ENCODE assay signal across 12 cellular contexts in the genomic region with DNA sequence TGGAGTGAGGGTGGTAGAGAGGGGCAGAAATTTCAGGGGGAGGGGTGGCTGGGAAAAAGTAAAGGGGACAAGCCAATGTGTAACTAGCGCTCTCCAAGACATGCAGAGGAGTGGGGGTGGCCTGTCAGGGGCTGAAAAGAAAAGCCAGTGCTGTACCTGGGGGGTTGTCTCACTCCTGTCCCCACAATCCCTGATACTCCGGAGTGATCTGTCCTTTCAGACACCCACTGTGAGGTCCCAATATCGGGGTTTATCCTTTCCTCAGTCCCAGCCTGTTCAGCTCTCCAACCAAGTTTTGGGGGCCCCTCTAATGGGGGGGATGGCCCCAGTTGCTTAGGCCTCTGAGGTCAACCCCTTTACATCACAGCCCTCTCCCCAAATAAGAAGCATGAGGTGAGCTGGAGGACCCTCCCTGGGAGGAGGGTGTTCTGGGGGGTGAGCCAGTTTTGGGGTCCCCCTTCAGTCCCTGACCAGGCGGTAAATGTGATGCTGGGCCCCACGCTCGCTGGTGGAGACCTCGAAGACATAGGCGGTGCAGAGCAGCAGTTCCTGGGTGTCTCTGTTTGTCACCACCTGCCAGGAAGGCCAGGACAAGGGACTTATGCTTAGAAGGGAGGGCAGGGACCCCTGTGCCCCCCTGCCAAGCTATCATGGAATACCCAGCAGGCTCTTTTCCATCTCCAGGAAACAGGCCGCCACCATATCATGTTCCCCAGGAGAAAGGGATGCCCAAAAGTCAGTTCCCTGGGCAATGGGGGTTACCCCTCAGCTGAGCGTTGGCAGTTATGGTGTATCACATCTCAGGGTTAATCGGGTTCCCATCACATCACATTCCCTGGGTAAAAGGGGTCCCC. TPM values are rescaled to one million over a fixed set of nuclear protein-coding genes. Genes with fewer than 3 reads are reported as not detected.
DNase-seq lines count a peak whose midpoint lies in the region; ATAC-seq and TF ChIP-seq lines count a peak whose summit lies in the region.
"Had no signal": no experiment of that assay in that cellular context is flagged by ENCODE, and none has a peak within 500 bp of the region (broad histone marks: within the 10 kb centered on the region; RNA-seq: fewer than 3 reads in every experiment).

No MANE protein-coding gene starts in this region.

- TF ChIP-seq CTCF in CD4-positive, alpha-beta T cell (IDR thresholded peaks at IDR 0.05) = no peak
- no peak for TF ChIP-seq CTCF in esophagus muscularis mucosa (IDR thresholded peaks at IDR 0.05)
- TF ChIP-seq CTCF in gastrocnemius medialis (IDR thresholded peaks at IDR 0.05 in 4 of 5, conservative IDR thresholded peaks at IDR 0.05 in 1 of 5) = no peak

- no peak for TF ChIP-seq EP300 in esophagus muscularis mucosa (IDR thresholded peaks at IDR 0.05)

- H3K36me3 Mint-ChIP-seq in CD4-positive, alpha-beta T cell (ENCODE audit: low read depth) = peaks cover 45% of the 10 kb centered on the region
- peaks cover 9% of the 10 kb centered on the region for H3K36me3 Mint-ChIP-seq in IgD-negative memory B cell

- peak overlapping the region; percentile 4 for H3K27ac ChIP-seq in CD4-positive, alpha-beta T cell (ENCODE audit: low read depth, low read length)
- H3K27ac ChIP-seq in esophagus muscularis mucosa (replicated peaks in 1 of 4) = peak overlapping the region; percentile 83 to 93 (median 88)
- peak overlapping the region; percentile 45 to 79 (median 72) for H3K27ac ChIP-seq in gastrocnemius medialis
- H3K27ac ChIP-seq: brain microvascular endothelial cell had no signal

- no peak for DNase-seq in CD4-positive, alpha-beta T cell
- no peak for DNase-seq in esophagus muscularis mucosa (ENCODE audit: extremely low spot score)
- no peak for DNase-seq in gastrocnemius medialis
- DNase-seq in NCI-H446 (lab: John Stamatoyannopoulos, UW) = no peak
- no peak for DNase-seq in stimulated activated CD8-positive, alpha-beta memory T cell treated with anti-CD3 and anti-CD28 coated beads, Interleukin-4, amount 100 ng/mL, for 48 hours
- DNase-seq: activated CD4-positive, CD25-positive, alpha-beta regulatory T cell treated with anti-CD3 and anti-CD28 coated beads, Interleukin-2, amount 50 U/mL, for 72 hours; AML-193; brain microvascular endothelial cell; EL had no signal

- POLR2A ChIA-PET in CD4-positive, alpha-beta T cell (lab: Charles Lee) = no interaction called here

- no peaks in the 10 kb centered on the region for H3K9me3 Mint-ChIP-seq in CD4-positive, alpha-beta T cell
- H3K9me3 Mint-ChIP-seq in IgD-negative memory B cell = no peaks in the 10 kb centered on the region

- CTCF ChIA-PET in CD4-positive, alpha-beta T cell (lab: Charles Lee) = interaction anchor here (0.6 kb wide), 1 partner anchor 132 kb away, joined by 3 read pairs; no protein-coding TSS in a partner anchor

- H3K36me3 ChIP-seq in esophagus muscularis mucosa = peaks cover 26 to 55% (median 53%) of the 10 kb centered on the region in 4 donors
- H3K36me3 ChIP-seq in gastrocnemius medialis = no peaks in the 10 kb centered on the region

- WGBS in esophagus muscularis mucosa = 96% methylated on average over 9 of the region's 11 CpGs

- H3K4me1 ChIP-seq in esophagus muscularis mucosa = peaks cover 25 to 35% (median 30%) of the 10 kb centered on the region in 4 donors
- peaks cover 0 to 13% of the 10 kb centered on the region in 2 donors for H3K4me1 ChIP-seq in gastrocnemius medialis

- H3K4me3 Mint-ChIP-seq in CD4-positive, alpha-beta T cell = no peak overlapping the region
- H3K4me3 Mint-ChIP-seq in IgD-negative memory B cell = peak overlapping the region; percentile 16 to 98 (median 87)

- in situ Hi-C loops in gastrocnemius medialis (cut with MboI; ENCODE audit: low sequenced_read_pairs in 4 of 4) = no loop called here

- no peak for ATAC-seq in CD4-positive, alpha-beta T cell (ENCODE audit: poor library complexity)
- no peak for ATAC-seq in gastrocnemius medialis
- ATAC-seq in GM21786 (IDR thresholded peaks at IDR 0.05; ENCODE audit: unreplicated experiment) = no peak
- ATAC-seq in HG03095 (IDR thresholded peaks at IDR 0.05; ENCODE audit: unreplicated experiment) = no peak

- no peaks in the 10 kb centered on the region for H3K9me3 ChIP-seq in CD4-positive, alpha-beta T cell (ENCODE audit: control insufficient read depth, low read length)
- H3K9me3 ChIP-seq in esophagus muscularis mucosa = no peaks in the 10 kb centered on the region
- H3K9me3 ChIP-seq in gastrocnemius medialis = no peaks in the 10 kb centered on the region

- peak overlapping the region; percentile 49 for H3K27ac Mint-ChIP-seq in CD4-positive, alpha-beta T cell
- peak overlapping the region; percentile 80 to 99 (median 95) for H3K27ac Mint-ChIP-seq in IgD-negative memory B cell

- H3K4me3 ChIP-seq in esophagus muscularis mucosa (no peak overlapping the region), gastrocnemius medialis (no peak overlapping the region)

- H3K4me1 Mint-ChIP-seq in CD4-positive, alpha-beta T cell (ENCODE audit: low read depth) = peaks cover 35% of the 10 kb centered on the region
- peaks cover 19 to 37% (median 35%) of the 10 kb centered on the region in 3 donors for H3K4me1 Mint-ChIP-seq in IgD-negative memory B cell

- no peaks in the 10 kb centered on the region for H3K27me3 ChIP-seq in CD4-positive, alpha-beta T cell (ENCODE audit: control insufficient read depth, insufficient read depth, low read length)
- H3K27me3 ChIP-seq in esophagus muscularis mucosa (no peaks in the 10 kb centered on the region), gastrocnemius medialis (peaks cover 0 to 21% (median 17%) of the 10 kb centered on the region in 3 donors)
- H3K27me3 ChIP-seq: brain microvascular endothelial cell had no signal

- no peaks in the 10 kb centered on the region for H3K27me3 Mint-ChIP-seq in CD4-positive, alpha-beta T cell
- H3K27me3 Mint-ChIP-seq in IgD-negative memory B cell = no peaks in the 10 kb centered on the region

- intact Hi-C loops in CD4-positive, alpha-beta T cell (cut with DNase I, micrococcal nuclease) = no loop called here
- intact Hi-C loops in esophagus muscularis mucosa (cut with DNase I) (no loop called here), gastrocnemius medialis (cut with DNase I; ENCODE audit: low total_unique reads) (no loop called here)

- TF ChIP-seq POLR2A in esophagus muscularis mucosa (IDR thresholded peaks at IDR 0.05; ENCODE audit: low read depth) (no peak), gastrocnemius medialis (IDR thresholded peaks at IDR 0.05) (no peak)

RNA-seq across cellular contexts. Expression of a gene that starts 5.9 kb away (rescaled TPM):
- 100 to 1,000 TPM; 329 to 350 TPM for total RNA-seq in CD4-positive, alpha-beta T cell
- polyA plus RNA-seq in IgD-negative memory B cell = 754 TPM
- 10 to 100 TPM in 2 of 4 donors, 1 to 10 TPM in 2; 8.0 to 22.4 (median 11.6) TPM for total RNA-seq in esophagus muscularis mucosa
- 1 to 10 TPM; 1.6 to 8.5 (median 2.3) TPM for total RNA-seq in gastrocnemius medialis

RNA-seq across cellular contexts. Expression of a gene that starts 16.1 kb away (rescaled TPM):
- total RNA-seq in CD4-positive, alpha-beta T cell = 1 to 10 TPM; 1.5 to 2.4 TPM
- polyA plus RNA-seq in IgD-negative memory B cell = 11.6 TPM
- total RNA-seq in esophagus muscularis mucosa (1 to 10 TPM in 3 of 4 donors, under 1 TPM in 1; 0.83 to 4.1 (median 2.5) TPM), gastrocnemius medialis (1 to 10 TPM in 1 of 4 donors, under 1 TPM in 2, not detected in 1; 0.13 to 4.3 (median 0.36) TPM)

RNA-seq across cellular contexts. Expression of a gene that starts 21.1 kb away (rescaled TPM):
- total RNA-seq in CD4-positive, alpha-beta T cell = not detected
- 6.3 TPM for polyA plus RNA-seq in IgD-negative memory B cell
- total RNA-seq in esophagus muscularis mucosa (10 to 100 TPM; 40.7 to 73.2 (median 60.5) TPM), gastrocnemius medialis (10 to 100 TPM in 2 of 4 donors, 1 to 10 TPM in 2; 6.1 to 12.6 (median 9.5) TPM)

RNA-seq across cellular contexts. Expression of a gene that starts 22.6 kb away (rescaled TPM):
- total RNA-seq in CD4-positive, alpha-beta T cell = not detected
- 1.1 TPM for polyA plus RNA-seq in IgD-negative memory B cell
- total RNA-seq in esophagus muscularis mucosa (under 1 TPM in 3 of 4 donors, not detected in 1; 0.40 to 0.83 (median 0.83) TPM), gastrocnemius medialis (not detected)

RNA-seq across cellular contexts. Expression of a gene that starts 47.0 kb away (rescaled TPM):
- total RNA-seq in CD4-positive, alpha-beta T cell = not detected
- polyA plus RNA-seq in IgD-negative memory B cell = not detected
- not detected for total RNA-seq in esophagus muscularis mucosa
- not detected for total RNA-seq in gastrocnemius medialis

Comparison
In these comparisons a context has a peak if more than half of its experiments do, and no peak if none do; other contexts are left out.
1. H3K27ac ChIP-seq: peak in every context shown above with its lines; median percentile 88 in esophagus muscularis mucosa; 72 in gastrocnemius medialis; 4 in CD4-positive, alpha-beta T cell.
2. RNA of a gene that starts 5.9 kb away (total RNA-seq): 329 to 350 TPM in CD4-positive, alpha-beta T cell; 8.0 to 22.4 TPM in esophagus muscularis mucosa and 1.6 to 8.5 TPM in gastrocnemius medialis; every median in the first group is over 10 times any median in the second.
3. RNA of a gene that starts 21.1 kb away (total RNA-seq): 40.7 to 73.2 TPM in esophagus muscularis mucosa and 6.1 to 12.6 TPM in gastrocnemius medialis; not detected in CD4-positive, alpha-beta T cell; every median in the first group is over 4 times any median in the second.